15 cellular contexts compared by ENCODE assay signal in genomic region chr3:11651477-11651876, GRCh38. TPM values are rescaled to one million over a fixed set of nuclear protein-coding genes. Genes with fewer than 3 reads are reported as not detected.
DNase-seq lines count a peak whose midpoint lies in the region; ATAC-seq and TF ChIP-seq lines count a peak whose summit lies in the region.
"Had no signal": no experiment of that assay in that cellular context is flagged by ENCODE, and none has a peak within 500 bp of the region (broad histone marks: within the 10 kb centered on the region; RNA-seq: fewer than 3 reads in every experiment).

No MANE protein-coding gene starts in this region.

- no peaks in the 10 kb centered on the region for H3K4me1 Mint-ChIP-seq in Calu3 (ENCODE audit: low read depth, unreplicated experiment)

- no peak overlapping the region for H2AFZ ChIP-seq in Karpas-422 (ENCODE audit: low read length)
- H2AFZ ChIP-seq in smooth muscle cell (ENCODE audit: low read depth) = no peak overlapping the region

- H3K4me3 ChIP-seq in Karpas-422 (ENCODE audit: low read length) = no peak overlapping the region
- no peak overlapping the region for H3K4me3 ChIP-seq in brain microvascular endothelial cell (ENCODE audit: low read depth, low read length)
- H3K4me3 ChIP-seq in smooth muscle cell = peak overlapping the region; percentile 11

- H3K27me3 ChIP-seq in Karpas-422 (ENCODE audit: low read length) (no peaks in the 10 kb centered on the region), brain microvascular endothelial cell (replicated peaks) (no peaks in the 10 kb centered on the region), smooth muscle cell (ENCODE audit: low read depth) (no peaks in the 10 kb centered on the region)
- H3K27me3 ChIP-seq: BE2C had no signal

- no peak overlapping the region for H3K27ac Mint-ChIP-seq in Calu3 (ENCODE audit: unreplicated experiment)
- H3K27ac Mint-ChIP-seq: CD4-positive, alpha-beta memory T cell; IgD-negative memory B cell had no signal

- H3K27me3 Mint-ChIP-seq in Calu3 (ENCODE audit: unreplicated experiment) = no peaks in the 10 kb centered on the region
- H3K27me3 Mint-ChIP-seq: CD4-positive, alpha-beta memory T cell had no signal

- no peaks in the 10 kb centered on the region for H3K36me3 Mint-ChIP-seq in Calu3 (ENCODE audit: insufficient read depth, unreplicated experiment)
- H3K36me3 Mint-ChIP-seq: CD4-positive, alpha-beta memory T cell; IgD-negative memory B cell had no signal

- H3K4me1 ChIP-seq in Karpas-422 (ENCODE audit: low read length) (peaks cover 83% of the 10 kb centered on the region), smooth muscle cell (ENCODE audit: low read depth) (peaks cover 8% of the 10 kb centered on the region)
- H3K4me1 ChIP-seq: BE2C had no signal

- H3K36me3 ChIP-seq in Karpas-422 (ENCODE audit: insufficient read depth, low read length) = no peaks in the 10 kb centered on the region
- no peaks in the 10 kb centered on the region for H3K36me3 ChIP-seq in brain microvascular endothelial cell (replicated peaks)
- no peaks in the 10 kb centered on the region for H3K36me3 ChIP-seq in smooth muscle cell (ENCODE audit: low read depth)
- H3K36me3 ChIP-seq: BE2C had no signal

- no peaks in the 10 kb centered on the region for H3K9me3 ChIP-seq in Karpas-422 (ENCODE audit: low read length)
- H3K9me3 ChIP-seq in smooth muscle cell (replicated peaks; ENCODE audit: low read depth) = no peaks in the 10 kb centered on the region
- H3K9me3 ChIP-seq: BE2C had no signal

- H3K9ac ChIP-seq in Karpas-422 (ENCODE audit: low read length) = no peak overlapping the region
- peak overlapping the region; percentile 21 for H3K9ac ChIP-seq in smooth muscle cell (ENCODE audit: low read depth)

- TF ChIP-seq CTCF in brain microvascular endothelial cell (IDR thresholded peaks at IDR 0.05; ENCODE audit: low read depth, low read length, missing control alignments) (no peak), smooth muscle cell (IDR thresholded peaks at IDR 0.05; ENCODE audit: borderline replicate concordance, insufficient read depth, poor library complexity, severe bottlenecking) (no peak), Calu3 (IDR thresholded peaks at IDR 0.05; ENCODE audit: unreplicated experiment) (no peak)

- in situ Hi-C loops in brain microvascular endothelial cell (cut with HindIII; ENCODE audit: low pct_ligation_motif_present, low sequenced_read_pairs) = no loop called here

- no peaks in the 10 kb centered on the region for H3K9me2 ChIP-seq in Karpas-422 (replicated peaks; ENCODE audit: insufficient read depth, low read length)

- no peak overlapping the region for H3K4me3 Mint-ChIP-seq in Calu3 (ENCODE audit: low read depth, unreplicated experiment)
- H3K4me3 Mint-ChIP-seq: CD4-positive, alpha-beta memory T cell; IgD-negative memory B cell had no signal

- H3K27ac ChIP-seq in Karpas-422 (ENCODE audit: low read length) (peak overlapping the region; percentile 27; the same call in 1 of the 2 replicates), brain microvascular endothelial cell (peak overlapping the region; percentile 35), smooth muscle cell (ENCODE audit: low read depth) (peak overlapping the region; percentile 64)
- H3K27ac ChIP-seq: C4-2B had no signal

- no peaks in the 10 kb centered on the region for H3K9me3 Mint-ChIP-seq in Calu3 (ENCODE audit: low read depth, unreplicated experiment)
- H3K9me3 Mint-ChIP-seq: IgD-negative memory B cell had no signal

- H3K79me2 ChIP-seq in Karpas-422 (ENCODE audit: low read length) (peaks cover 95% of the 10 kb centered on the region), smooth muscle cell (ENCODE audit: low read depth) (peaks cover 41% of the 10 kb centered on the region)

- CTCF ChIA-PET in Calu3 (lab: Charles Lee) = interaction anchor here (0.7 kb wide), 1 partner anchor 51 kb away, joined by 14 read pairs; no protein-coding TSS in a partner anchor

- ATAC-seq in GM21447 (IDR thresholded peaks at IDR 0.05; ENCODE audit: unreplicated experiment) (no peak), GM18861 (IDR thresholded peaks at IDR 0.05; ENCODE audit: unreplicated experiment) (no peak)

- intact Hi-C loops in Calu3 (cut with micrococcal nuclease; ENCODE audit: unreplicated experiment) = loop anchor here (5.0 kb wide), 1 partner anchor 414 kb away; no protein-coding TSS in a partner anchor

- no TSS peak for BruUV-seq in Calu3 (replicated peaks; lab: Mats Ljungman, UMichigan)

- no peaks in the 10 kb centered on the region; the same call in 1 of the 2 replicates for H4K20me1 ChIP-seq in Karpas-422 (ENCODE audit: insufficient read depth, low read depth, low read length)
- H4K20me1 ChIP-seq in smooth muscle cell (ENCODE audit: low read depth) = no peaks in the 10 kb centered on the region

- H3F3A ChIP-seq in smooth muscle cell (ENCODE audit: low read depth) = no peaks in the 10 kb centered on the region

- DNase-seq in Karpas-422 = no peak
- no peak for DNase-seq in brain microvascular endothelial cell
- peak; percentile 68 for DNase-seq in iris pigment epithelial cell (ENCODE audit: low read depth)
- no peak for DNase-seq in smooth muscle cell (lab: John Stamatoyannopoulos, UW; ENCODE audit: unreplicated experiment)
- no peak for DNase-seq in Calu3
- DNase-seq in globus pallidus (ENCODE audit: low spot score) = no peak
- DNase-seq: BE2C, DMS153, DND-41, GDM1 had no signal

- 34% methylated on average over 4 of the region's 4 CpGs for WGBS in smooth muscle cell (ENCODE audit: low lambda C conversion rate)

- H3K4me2 ChIP-seq in Karpas-422 (ENCODE audit: low read depth, low read length, poor library complexity, severe bottlenecking) (peak overlapping the region; percentile 24), smooth muscle cell (peak overlapping the region; percentile 65)

RNA-seq across cellular contexts. Expression of gene VGLL4, which starts 7.8 kb away (rescaled TPM):
- 125 and 152 TPM in 2 replicates for total RNA-seq in Karpas-422 (2014; rRNA removed; shearing (Covaris generic); ENCODE audit: low replicate concordance)
- total RNA-seq in smooth muscle cell = 109 and 149 TPM in 2 replicates
- polyA plus RNA-seq in smooth muscle cell = 64.3 and 72.0 TPM in 2 replicates
- total RNA-seq in Calu3 (2022) = 49.1 and 51.3 TPM in 2 replicates
